In genomic region chr5:44665101-44665701, GRCh38 we compare ENCODE assay signal across 15 cellular contexts.
DNase-seq lines count a peak whose midpoint lies in the region; ATAC-seq, FAIRE-seq and TF ChIP-seq lines count a peak whose summit lies in the region.
"Had no signal": no experiment of that assay in that cellular context is flagged by ENCODE, and none has a peak within 500 bp of the region (broad histone marks: within the 10 kb centered on the region; RNA-seq: fewer than 3 reads in every experiment).

No MANE protein-coding gene starts in this region.

- H3K36me3 Mint-ChIP-seq in H9 (ENCODE audit: insufficient read depth in 1 of 3, low read depth in 3 of 3): peaks cover 4 to 19% (median 8%) of the 10 kb centered on the region in 3 experiments; a peak in 4 of 7 replicates
- no peaks in the 10 kb centered on the region for H3K36me3 Mint-ChIP-seq in CD4-positive, alpha-beta T cell (ENCODE audit: low read depth)

- H3K4me1 ChIP-seq in fibroblast of lung (ENCODE audit: control insufficient read depth, extremely low read depth, insufficient read depth, low read length) (no peaks in the 10 kb centered on the region), spleen (no peaks in the 10 kb centered on the region), H9 (ENCODE audit: insufficient read depth, low read length) (no peaks in the 10 kb centered on the region)
- H3K4me1 ChIP-seq: HAP-1, left ventricle myocardium inferior had no signal

- H4K5ac ChIP-seq in H9 (ENCODE audit: insufficient read length, low read depth, low read length): no peak overlapping the region

- no peak overlapping the region; the same call in 1 of the 2 replicates for H3K14ac ChIP-seq in H9 (ENCODE audit: insufficient read depth, low read length)

- H3K23me2 ChIP-seq in H9 (ENCODE audit: insufficient read length, low read depth, low read length, poor library complexity, severe bottlenecking): no peaks in the 10 kb centered on the region

- TF ChIP-seq CTCF in fibroblast of lung (conservative IDR thresholded peaks at IDR 0.05 in 1 of 2, IDR thresholded peaks at IDR 0.05 in 1 of 2; ENCODE audit: low read depth in 1 of 2, low read length in 2 of 2) (no peak), spleen (IDR thresholded peaks at IDR 0.05 in 8 of 11, conservative IDR thresholded peaks at IDR 0.05 in 3 of 11) (no peak), H9 (conservative IDR thresholded peaks at IDR 0.05) (no peak)
- TF ChIP-seq CTCF in CD4-positive, alpha-beta T cell (IDR thresholded peaks at IDR 0.05): no peak

- H3K9ac ChIP-seq in fibroblast of lung (ENCODE audit: insufficient read depth, low read length) (no peak overlapping the region), H9 (ENCODE audit: extremely low read depth, insufficient read length, low read length) (no peak overlapping the region)

- intact Hi-C loops in spleen (cut with DNase I; ENCODE audit: low total_unique reads): no loop called here
- intact Hi-C loops in CD4-positive, alpha-beta T cell (cut with DNase I, micrococcal nuclease): no loop called here

- no peak overlapping the region for H3K18ac ChIP-seq in H9 (ENCODE audit: insufficient read length, low read depth, low read length)

- no peak overlapping the region for H2BK12ac ChIP-seq in H9 (ENCODE audit: insufficient read length, low read depth, low read length)

- H3K4me1 Mint-ChIP-seq in H9: no peaks in the 10 kb centered on the region; a peak in 1 of 4 replicates
- H3K4me1 Mint-ChIP-seq in CD4-positive, alpha-beta T cell (ENCODE audit: low read depth): no peaks in the 10 kb centered on the region
- H3K4me1 Mint-ChIP-seq: activated CD4-positive, alpha-beta T cell treated with anti-CD3 and anti-CD28 coated beads, Interleukin-2, amount 10 ng/mL, durations not matched to agents 24 days and 14 days had no signal

- no peak overlapping the region for H4K91ac ChIP-seq in H9 (ENCODE audit: insufficient read length, low read depth, low read length)

- CTCF ChIA-PET in CD4-positive, alpha-beta T cell (lab: Charles Lee): no interaction called here

- H3K27me3 ChIP-seq in fibroblast of lung (ENCODE audit: control insufficient read depth, insufficient read depth, low read length) (no peaks in the 10 kb centered on the region), spleen (replicated peaks in 1 of 7) (no peaks in the 10 kb centered on the region), H9 (ENCODE audit: insufficient read depth, low read length) (no peaks in the 10 kb centered on the region)
- H3K27me3 ChIP-seq in CD4-positive, alpha-beta T cell (ENCODE audit: control insufficient read depth, insufficient read depth, low read length): no peaks in the 10 kb centered on the region

- 81 to 89% (median 83%) methylated on average over 5 to 9 of the region's 9 CpGs for WGBS in spleen, 5 donors
- no CpG with 5 or more reads among the region's 9 CpGs for WGBS in H9 (ENCODE audit: extremely low coverage, insufficient read length, low lambda C conversion rate)

- H3K4ac ChIP-seq in H9 (ENCODE audit: low read depth, low read length): no peak overlapping the region

- no peaks in the 10 kb centered on the region; the same call in 1 of the 2 replicates for H3K27me3 Mint-ChIP-seq in H9 (ENCODE audit: low read depth)
- H3K27me3 Mint-ChIP-seq in CD4-positive, alpha-beta T cell: no peaks in the 10 kb centered on the region
- H3K27me3 Mint-ChIP-seq: activated CD4-positive, alpha-beta T cell treated with anti-CD3 and anti-CD28 coated beads, Interleukin-2, amount 10 ng/mL, durations not matched to agents 24 days and 14 days; progenitor cell of endocrine pancreas had no signal

- H3K79me1 ChIP-seq in H9 (ENCODE audit: insufficient read depth, low read depth, low read length, poor library complexity, severe bottlenecking): no peaks in the 10 kb centered on the region

- H3K4me3 Mint-ChIP-seq in H9: no peak overlapping the region
- H3K4me3 Mint-ChIP-seq in CD4-positive, alpha-beta T cell: no peak overlapping the region
- H3K4me3 Mint-ChIP-seq: activated CD4-positive, alpha-beta T cell treated with anti-CD3 and anti-CD28 coated beads, Interleukin-2, amount 10 ng/mL, durations not matched to agents 24 days and 14 days had no signal

- POLR2A ChIA-PET in CD4-positive, alpha-beta T cell (lab: Charles Lee): no interaction called here

- no peak overlapping the region for H2BK120ac ChIP-seq in H9 (ENCODE audit: low read depth, low read length, poor library complexity, severe bottlenecking)

- peaks cover 9 to 18% of the 10 kb centered on the region in 2 experiments for H3K9me3 Mint-ChIP-seq in H9
- H3K9me3 Mint-ChIP-seq in CD4-positive, alpha-beta T cell: peaks cover 4% of the 10 kb centered on the region

- no peak overlapping the region for H3K27ac ChIP-seq in fibroblast of lung (ENCODE audit: insufficient read depth, low read length)
- H3K27ac ChIP-seq in spleen: no peak overlapping the region
- H3K27ac ChIP-seq in H9 (ENCODE audit: insufficient read length, low read depth, low read length): no peak overlapping the region
- no peak overlapping the region for H3K27ac ChIP-seq in CD4-positive, alpha-beta T cell (ENCODE audit: low read depth, low read length)
- H3K27ac ChIP-seq: left ventricle myocardium inferior had no signal

- DNase-seq in H54 (ENCODE audit: insufficient read length, low spot score) (peak; percentile 62), NCI-H226 (peak; percentile 7), fibroblast of lung (ENCODE audit: low read depth in 2 of 2) (peak; percentile 7 to 51), spleen (peak; percentile 66), H9 (no peak)
- DNase-seq in stimulated activated CD4-positive, alpha-beta T cell treated with anti-CD3 and anti-CD28 coated beads, Interleukin-4, amount 100 ng/mL, for 4 hours: no peak
- no peak for DNase-seq in CD4-positive, alpha-beta T cell
- DNase-seq: activated CD4-positive, alpha-beta T cell treated with anti-CD3 and anti-CD28 coated beads, Interleukin-2, amount 10 ng/mL, durations not matched to agents 24 days and 14 days; activated naive CD4-positive, alpha-beta T cell treated with anti-CD3 and anti-CD28 coated beads, Interleukin-2, amount 50 U/mL, for 16 hours; C1 segment of cervical spinal cord; DND-41; left ventricle myocardium inferior; NCI-H1417 treated with DMSO at 0.1 percent for 48 hours had no signal

- peak; percentile 99 for FAIRE-seq in H54 (lab: Jason Lieb, UNC)

- H2BK20ac ChIP-seq in H9 (ENCODE audit: low read depth, low read length, poor library complexity, severe bottlenecking): no peak overlapping the region

- H3K9me3 ChIP-seq in fibroblast of lung (ENCODE audit: control insufficient read depth, insufficient read depth, low read depth, low read length) (no peaks in the 10 kb centered on the region), spleen (peaks cover 0 to 30% (median 5%) of the 10 kb centered on the region in 8 donors), H9 (ENCODE audit: control insufficient read depth, low read depth, low read length) (no peaks in the 10 kb centered on the region)
- peaks cover 5% of the 10 kb centered on the region for H3K9me3 ChIP-seq in CD4-positive, alpha-beta T cell (ENCODE audit: control insufficient read depth, low read length)
- H3K9me3 ChIP-seq: HAP-1 had no signal

- H4K20me1 ChIP-seq in fibroblast of lung (ENCODE audit: control insufficient read depth, extremely low read depth, insufficient read depth, low read length) (no peaks in the 10 kb centered on the region), H9 (ENCODE audit: control insufficient read depth, insufficient read depth, insufficient read length) (no peaks in the 10 kb centered on the region)

- no peak overlapping the region for H2BK15ac ChIP-seq in H9 (ENCODE audit: low read depth, low read length)

- no peak overlapping the region for H3K27ac Mint-ChIP-seq in H9
- no peak overlapping the region for H3K27ac Mint-ChIP-seq in CD4-positive, alpha-beta T cell
- H3K27ac Mint-ChIP-seq: activated CD4-positive, alpha-beta T cell treated with anti-CD3 and anti-CD28 coated beads, Interleukin-2, amount 10 ng/mL, durations not matched to agents 24 days and 14 days; progenitor cell of endocrine pancreas had no signal

- no peak overlapping the region for H3K23ac ChIP-seq in H9 (ENCODE audit: insufficient read length, low read depth, low read length)

- H3K79me2 ChIP-seq in fibroblast of lung (ENCODE audit: control insufficient read depth, insufficient read depth, low read length): no peaks in the 10 kb centered on the region
- no peaks in the 10 kb centered on the region for H3K79me2 ChIP-seq in H9 (ENCODE audit: insufficient read depth, low read length)

- TF ChIP-seq POLR2A in H54 (IDR thresholded peaks at IDR 0.05; ENCODE audit: low read depth, low read length) (no peak), spleen (IDR thresholded peaks at IDR 0.05) (no peak)

- H3K36me3 ChIP-seq in fibroblast of lung (ENCODE audit: control insufficient read depth, insufficient read depth, low read length): no peaks in the 10 kb centered on the region
- H3K36me3 ChIP-seq in spleen: no peaks in the 10 kb centered on the region
- H3K36me3 ChIP-seq: HAP-1, left ventricle myocardium inferior had no signal

- H3K4me2 ChIP-seq in fibroblast of lung (ENCODE audit: extremely low read depth, insufficient read depth, low read length): peak overlapping the region; percentile 3
- H3K4me2 ChIP-seq in H9 (ENCODE audit: insufficient read depth, insufficient read length, low read length): no peak overlapping the region

- ATAC-seq in CD4-positive, alpha-beta T cell (ENCODE audit: poor library complexity): no peak

- no peak overlapping the region for H3K56ac ChIP-seq in H9 (ENCODE audit: insufficient read length, low read depth, low read length)

- no peak overlapping the region for H2BK5ac ChIP-seq in H9 (ENCODE audit: insufficient read length, low read length)

- H2AFZ ChIP-seq in fibroblast of lung (ENCODE audit: low read length): no peak overlapping the region
- no peak overlapping the region for H2AFZ ChIP-seq in H9 (ENCODE audit: low read length)

- H3T11ph ChIP-seq in H9 (ENCODE audit: low read length): no peak overlapping the region

- H3K4me3 ChIP-seq in fibroblast of lung (replicated peaks in 1 of 4; ENCODE audit: control extremely low read depth in 1 of 4, insufficient read depth in 1 of 4, low read depth in 3 of 4, low read length in 4 of 4) (no peak overlapping the region), spleen (no peak overlapping the region)
- H3K4me3 ChIP-seq: HAP-1, left ventricle myocardium inferior had no signal

- no peak overlapping the region for H4K8ac ChIP-seq in H9 (replicated peaks; ENCODE audit: insufficient read length, low read depth, low read length)

- H2AK5ac ChIP-seq in H9 (ENCODE audit: insufficient read length, low read length): no peak overlapping the region

Comparison
In these comparisons a context has a peak if more than half of its experiments do, and no peak if none do; other contexts are left out.
1. DNase-seq: peak in H54 (single experiment), NCI-H226 (single experiment), fibroblast of lung (2 of 2) and spleen (single experiment); none in H9 (single experiment), stimulated activated CD4-positive, alpha-beta T cell treated with anti-CD3 and anti-CD28 coated beads, Interleukin-4, amount 100 ng/mL, for 4 hours (0 of 2) and CD4-positive, alpha-beta T cell (0 of 10).